In genomic region chr7:837001-837400, GRCh38 we compare ENCODE assay signal across 1 cellular context.
TF ChIP-seq lines count a peak whose summit lies in the region.

No MANE protein-coding gene starts in this region.

TF ChIP-seq in H1, 55 proteins besides CTCF, POLR2A, EP300 and RAD21:
- TF ChIP-seq POLR2AphosphoS5 (IDR thresholded peaks at IDR 0.05; ENCODE audit: low read depth, low read length) (no peak), MAX (IDR thresholded peaks at IDR 0.05) (no peak), KDM5A (IDR thresholded peaks at IDR 0.05; ENCODE audit: low read length) (no peak), BRCA1 (IDR thresholded peaks at IDR 0.05; ENCODE audit: low read depth, low read length) (no peak), NRF1 (IDR thresholded peaks at IDR 0.05; ENCODE audit: low read depth, low read length) (no peak), CHD7 (IDR thresholded peaks at IDR 0.05; ENCODE audit: insufficient replicate concordance, low read length) (no peak), SIX5 (IDR thresholded peaks at IDR 0.05; ENCODE audit: low read depth, low read length) (no peak), ZNF274 (IDR thresholded peaks at IDR 0.05; ENCODE audit: borderline replicate concordance, extremely low read depth, low read length) (no peak), RNF2 (IDR thresholded peaks at IDR 0.05; ENCODE audit: borderline replicate concordance, low read depth, low read length, missing control alignments, poor library complexity, severe bottlenecking) (no peak), KDM1A (IDR thresholded peaks at IDR 0.05; ENCODE audit: borderline replicate concordance, low read length) (no peak), RBBP5 (IDR thresholded peaks at IDR 0.05; ENCODE audit: borderline replicate concordance, low read depth, low read length) (no peak), JUN (IDR thresholded peaks at IDR 0.05; ENCODE audit: low read depth, low read length) (no peak), CEBPB (IDR thresholded peaks at IDR 0.05; ENCODE audit: low read depth, low read length) (no peak), TAF7 (optimal IDR thresholded peaks at IDR 0.05; ENCODE audit: borderline replicate concordance, low read depth, low read length) (no peak), SP4 (IDR thresholded peaks at IDR 0.05; ENCODE audit: low read length) (no peak), CTBP2 (IDR thresholded peaks at IDR 0.05; ENCODE audit: borderline replicate concordance, insufficient read depth, insufficient read length, low read length) (no peak), TBP (IDR thresholded peaks at IDR 0.05; ENCODE audit: low read depth, low read length) (no peak), NANOG (IDR thresholded peaks at IDR 0.05; ENCODE audit: insufficient read depth, low read depth, low read length, poor library complexity, severe bottlenecking) (no peak)
